36 cellular contexts compared by ENCODE assay signal in genomic region chr5:178327931-178328711, GRCh38.
DNase-seq lines count a peak whose midpoint lies in the region; ATAC-seq and TF ChIP-seq lines count a peak whose summit lies in the region.
"Had no signal": no experiment of that assay in that cellular context is flagged by ENCODE, and none has a peak within 500 bp of the region (broad histone marks: within the 10 kb centered on the region; RNA-seq: fewer than 3 reads in every experiment).

No MANE protein-coding gene starts in this region.

- no peaks in the 10 kb centered on the region for H3K79me2 ChIP-seq in trophoblast cell (ENCODE audit: control insufficient read depth, insufficient read depth, low read length, poor library complexity)

- peak overlapping the region; percentile 45 for H2BK15ac ChIP-seq in neuronal stem cell (ENCODE audit: low read length)

- H2BK120ac ChIP-seq in neuronal stem cell (ENCODE audit: low read depth, low read length), result no peak overlapping the region
- H2BK120ac ChIP-seq in trophoblast cell (ENCODE audit: insufficient read depth, low read length, poor library complexity), result no peak overlapping the region

- H3K4me2 ChIP-seq in neuronal stem cell (ENCODE audit: insufficient read depth, low read length, poor library complexity, severe bottlenecking) (no peak overlapping the region), trophoblast cell (ENCODE audit: low read length) (no peak overlapping the region)

- intact Hi-C loops in dendritic cell treated with granulocyte-macrophage colony-stimulating factor and Interleukin-4, amounts not matched to agents 40 ng/mL and 50 ng/mL, for 4 days (cut with micrococcal nuclease), result no loop called here

- peaks cover 50% of the 10 kb centered on the region for H3K4me1 Mint-ChIP-seq in dendritic cell treated with granulocyte-macrophage colony-stimulating factor and Interleukin-4, amounts not matched to agents 40 ng/mL and 50 ng/mL, for 4 days (ENCODE audit: low read depth)

- no peaks in the 10 kb centered on the region for H3K9me3 Mint-ChIP-seq in dendritic cell treated with granulocyte-macrophage colony-stimulating factor and Interleukin-4, amounts not matched to agents 40 ng/mL and 50 ng/mL, for 4 days
- H3K9me3 Mint-ChIP-seq: activated naive CD8-positive, alpha-beta T cell treated with anti-CD3 and anti-CD28 coated beads, Interleukin-2, amount 10 ng/mL, durations not matched to agents 7 days and 5 days; effector memory CD8-positive, alpha-beta T cell; type B pancreatic cell had no signal

- TF ChIP-seq POLR2A in NB4 (IDR thresholded peaks at IDR 0.05; ENCODE audit: extremely low read depth, insufficient read length), result no peak

- H4K91ac ChIP-seq in neuronal stem cell (ENCODE audit: low read depth, low read length, poor library complexity) (no peak overlapping the region), trophoblast cell (ENCODE audit: low read depth, low read length) (no peak overlapping the region)

- H3K27me3 Mint-ChIP-seq in dendritic cell treated with granulocyte-macrophage colony-stimulating factor and Interleukin-4, amounts not matched to agents 40 ng/mL and 50 ng/mL, for 4 days, result peaks cover 10% of the 10 kb centered on the region
- H3K27me3 Mint-ChIP-seq: activated naive CD8-positive, alpha-beta T cell treated with anti-CD3 and anti-CD28 coated beads, Interleukin-2, amount 10 ng/mL, durations not matched to agents 7 days and 5 days had no signal

- H2BK12ac ChIP-seq in neuronal stem cell (ENCODE audit: low read length), result peak overlapping the region; percentile 43
- H2BK12ac ChIP-seq in trophoblast cell (ENCODE audit: low read length), result no peak overlapping the region

- no peak overlapping the region for H2AFZ ChIP-seq in neuronal stem cell (ENCODE audit: low read length)
- no peak overlapping the region for H2AFZ ChIP-seq in trophoblast cell (ENCODE audit: insufficient read depth, low read length, poor library complexity)

- H4K12ac ChIP-seq in trophoblast cell (ENCODE audit: low read depth, low read length), result no peak overlapping the region

- H3K9ac ChIP-seq in neuronal stem cell (ENCODE audit: low read depth, low read length, poor library complexity) (no peak overlapping the region), trophoblast cell (ENCODE audit: low read length) (no peak overlapping the region)

- H3K9me3 ChIP-seq in neuronal stem cell (replicated peaks in 1 of 2; ENCODE audit: control insufficient read depth in 2 of 2, insufficient read depth in 1 of 2, low read depth in 1 of 2, low read length in 2 of 2) (peaks cover 0 to 2% of the 10 kb centered on the region in 2 donors), trophoblast cell (ENCODE audit: insufficient read depth, low read depth, low read length) (peaks cover 1% of the 10 kb centered on the region)
- H3K9me3 ChIP-seq: ascending aorta, BE2C, neutrophil had no signal

- ATAC-seq in GM21825 (IDR thresholded peaks at IDR 0.05; ENCODE audit: unreplicated experiment), result no peak
- no peak for ATAC-seq in HG03378 (IDR thresholded peaks at IDR 0.05; ENCODE audit: unreplicated experiment)
- ATAC-seq: effector memory CD8-positive, alpha-beta T cell; HCT116; sciatic nerve had no signal

- H3K79me1 ChIP-seq in neuronal stem cell (ENCODE audit: low read depth, low read length) (no peaks in the 10 kb centered on the region), trophoblast cell (ENCODE audit: low read length) (no peaks in the 10 kb centered on the region)

- TF ChIP-seq CTCF in NB4 (IDR thresholded peaks at IDR 0.05; ENCODE audit: low read depth, low read length), result no peak

- no peaks in the 10 kb centered on the region for H3K36me3 Mint-ChIP-seq in dendritic cell treated with granulocyte-macrophage colony-stimulating factor and Interleukin-4, amounts not matched to agents 40 ng/mL and 50 ng/mL, for 4 days (ENCODE audit: low read depth)
- H3K36me3 Mint-ChIP-seq: activated naive CD8-positive, alpha-beta T cell treated with anti-CD3 and anti-CD28 coated beads, Interleukin-2, amount 10 ng/mL, durations not matched to agents 7 days and 5 days; type B pancreatic cell had no signal

- H3K23ac ChIP-seq in neuronal stem cell (ENCODE audit: low read depth, low read length, poor library complexity) (peak overlapping the region; percentile 10), trophoblast cell (ENCODE audit: low read length) (no peak overlapping the region)

- H4K8ac ChIP-seq in neuronal stem cell (ENCODE audit: low read depth, low read length), result no peak overlapping the region
- H4K8ac ChIP-seq in trophoblast cell (ENCODE audit: low read depth, low read length), result no peak overlapping the region

- H3K14ac ChIP-seq in neuronal stem cell (ENCODE audit: low read length) (no peak overlapping the region), trophoblast cell (ENCODE audit: low read length) (no peak overlapping the region)

- H3K4me3 ChIP-seq in NB4 (ENCODE audit: low read depth, low read length) (no peak overlapping the region), neuronal stem cell (ENCODE audit: low read length in 2 of 2) (no peak overlapping the region), trophoblast cell (ENCODE audit: low read depth, low read length) (no peak overlapping the region)
- H3K4me3 ChIP-seq: ascending aorta, cardiac muscle cell had no signal

- no CpG with 5 or more reads among the region's 18 CpGs for WGBS in neuronal stem cell (ENCODE audit: extremely low coverage in 2 of 2, insufficient read length in 2 of 2, insufficient replicate concordance in 1 of 2), 2 donors
- no CpG with 5 or more reads among the region's 18 CpGs for WGBS in trophoblast cell (ENCODE audit: extremely low coverage, insufficient coverage, insufficient read length)

- peak overlapping the region; percentile 15 for H3K27ac Mint-ChIP-seq in dendritic cell treated with granulocyte-macrophage colony-stimulating factor and Interleukin-4, amounts not matched to agents 40 ng/mL and 50 ng/mL, for 4 days
- H3K27ac Mint-ChIP-seq: activated naive CD8-positive, alpha-beta T cell treated with anti-CD3 and anti-CD28 coated beads, Interleukin-2, amount 10 ng/mL, durations not matched to agents 7 days and 5 days; effector memory CD8-positive, alpha-beta T cell; type B pancreatic cell had no signal

- H2BK5ac ChIP-seq in neuronal stem cell (ENCODE audit: low read length), result no peak overlapping the region
- H2BK5ac ChIP-seq in trophoblast cell (ENCODE audit: low read depth, low read length, poor library complexity), result no peak overlapping the region

- H3K4me1 ChIP-seq in neuronal stem cell (ENCODE audit: control insufficient read depth in 2 of 2, insufficient read depth in 1 of 2, low read depth in 1 of 2, low read length in 2 of 2) (peaks cover 12 to 37% of the 10 kb centered on the region in 2 donors), trophoblast cell (ENCODE audit: control insufficient read depth in 1 of 2, insufficient read depth in 2 of 2, low read length in 2 of 2) (no peaks in the 10 kb centered on the region)
- H3K4me1 ChIP-seq: BE2C had no signal

- H3K18ac ChIP-seq in neuronal stem cell (ENCODE audit: low read length), result peak overlapping the region; percentile 3
- no peak overlapping the region for H3K18ac ChIP-seq in trophoblast cell (ENCODE audit: low read length)

- H3K27me3 ChIP-seq in neuronal stem cell (ENCODE audit: control insufficient read depth in 3 of 3, insufficient read depth in 3 of 3, low read depth in 1 of 3, low read length in 3 of 3) (no peaks in the 10 kb centered on the region), trophoblast cell (ENCODE audit: insufficient read depth, low read length) (no peaks in the 10 kb centered on the region)
- H3K27me3 ChIP-seq: ascending aorta, BE2C, cardiac muscle cell, neutrophil had no signal

- peak overlapping the region; percentile 48 for H2AK5ac ChIP-seq in neuronal stem cell (ENCODE audit: low read depth, low read length)
- no peak overlapping the region for H2AK5ac ChIP-seq in trophoblast cell (ENCODE audit: low read length)

- no peak overlapping the region for H3K4me3 Mint-ChIP-seq in dendritic cell treated with granulocyte-macrophage colony-stimulating factor and Interleukin-4, amounts not matched to agents 40 ng/mL and 50 ng/mL, for 4 days
- H3K4me3 Mint-ChIP-seq: activated naive CD8-positive, alpha-beta T cell treated with anti-CD3 and anti-CD28 coated beads, Interleukin-2, amount 10 ng/mL, durations not matched to agents 7 days and 5 days; effector memory CD8-positive, alpha-beta T cell; type B pancreatic cell had no signal

- peak; percentile 72 for DNase-seq in CMK (ENCODE audit: low read depth)
- DNase-seq in NB4 (ENCODE audit: low read depth), result peak; percentile 71
- no peak for DNase-seq in neuronal stem cell (ENCODE audit: low spot score)
- DNase-seq in NCI-H446 treated with DMSO at 0.1 percent for 48 hours (lab: John Stamatoyannopoulos, UW), result no peak
- DNase-seq in trophoblast cell, result no peak
- DNase-seq: ACHN; activated CD4-positive, alpha-beta T cell treated with anti-CD3 and anti-CD28 coated beads, Interleukin-2, amount 50 U/mL, for 1 hour; activated CD4-positive, CD25-positive, alpha-beta regulatory T cell; activated effector memory CD4-positive, alpha-beta T cell treated with anti-CD3 and anti-CD28 coated beads, Interleukin-2, amount 50 U/mL, for 16 hours; activated naive CD8-positive, alpha-beta T cell treated with anti-CD3 and anti-CD28 coated beads, Interleukin-2, amount 10 ng/mL, durations not matched to agents 7 days and 5 days; activated T-cell treated with anti-CD3 and anti-CD28 coated beads, Interleukin-2, amount 50 U/mL, for 1 hour; BE2C; COR-L47; cortex of kidney; DMS53; effector memory CD8-positive, alpha-beta T cell; hippocampal formation; IMR-90; mesendoderm; NCI-H1436; NCI-H2081 treated with DMSO at 0.1 percent for 48 hours; NCI-H345; NCI-H748 treated with DMSO at 0.1 percent for 48 hours; SHP77 treated with DMSO at 0.1 percent for 48 hours; stimulated activated CD4-positive, alpha-beta T cell treated with anti-CD3 and anti-CD28 coated beads, Interleukin-12 subunit alpha, Interleukin-12 subunit beta, amount 100 ng/mL, for 4 hours; stimulated activated CD4-positive, alpha-beta T cell treated with anti-CD3 and anti-CD28 coated beads, Interleukin-4, amount 100 ng/mL, for 1 hour; T1000 had no signal

- no peaks in the 10 kb centered on the region for H3K36me3 ChIP-seq in neuronal stem cell (replicated peaks in 1 of 2; ENCODE audit: control insufficient read depth in 2 of 2, insufficient read depth in 2 of 2, low read length in 2 of 2)
- no peaks in the 10 kb centered on the region for H3K36me3 ChIP-seq in trophoblast cell (ENCODE audit: control insufficient read depth in 1 of 2, insufficient read depth in 2 of 2, low read length in 2 of 2)
- H3K36me3 ChIP-seq: ascending aorta, BE2C, cardiac muscle cell, neutrophil had no signal

- no peak overlapping the region for H3K4ac ChIP-seq in neuronal stem cell (ENCODE audit: low read length)
- H3K4ac ChIP-seq in trophoblast cell (ENCODE audit: low read depth, low read length), result no peak overlapping the region

- H3K27ac ChIP-seq in neuronal stem cell (replicated peaks; ENCODE audit: low read length), result no peak overlapping the region
- H3K27ac ChIP-seq in trophoblast cell (ENCODE audit: low read depth, low read length), result no peak overlapping the region
- H3K27ac ChIP-seq: ascending aorta, cardiac muscle cell, neutrophil had no signal

Comparison
In these comparisons a context has a peak if more than half of its experiments do, and no peak if none do; other contexts are left out.
1. DNase-seq: peak in CMK (single experiment) and NB4 (single experiment); none in neuronal stem cell (single experiment), NCI-H446 treated with DMSO at 0.1 percent for 48 hours (single experiment) and trophoblast cell (0 of 2).